10 cellular contexts compared by ENCODE assay signal in the genomic region with DNA sequence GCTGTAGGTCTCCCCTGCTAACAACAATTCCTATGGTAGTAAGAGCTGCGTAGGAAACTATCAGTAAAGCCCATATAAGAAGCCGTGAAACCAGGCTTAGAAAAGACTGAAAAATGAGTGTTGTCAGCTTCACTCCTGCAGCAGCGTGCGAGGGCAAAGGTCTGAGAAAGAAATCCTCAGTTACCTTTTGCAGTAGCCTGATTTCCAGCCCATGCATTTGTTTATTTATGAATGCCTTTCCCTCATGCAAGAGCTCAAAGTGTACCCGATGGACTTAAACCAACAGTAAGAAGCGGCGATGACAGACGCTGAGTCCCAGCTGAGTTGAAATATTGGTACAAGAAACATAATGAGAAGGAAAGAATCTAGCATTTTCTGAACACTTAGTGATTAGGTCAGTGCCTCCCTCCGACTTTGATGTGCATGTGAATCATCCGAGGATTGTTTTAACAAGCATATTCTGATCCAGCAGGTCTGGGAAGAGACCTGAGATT. TPM values are rescaled to one million over a fixed set of nuclear protein-coding genes. Genes with fewer than 3 reads are reported as not detected.
DNase-seq lines count a peak whose midpoint lies in the region; ATAC-seq and TF ChIP-seq lines count a peak whose summit lies in the region.
"Had no signal": no experiment of that assay in that cellular context is flagged by ENCODE, and none has a peak within 500 bp of the region (broad histone marks: within the 10 kb centered on the region; RNA-seq: fewer than 3 reads in every experiment).

No MANE protein-coding gene starts in this region.

- peaks cover 2 to 13% (median 12%) of the 10 kb centered on the region in 3 donors for H3K4me1 Mint-ChIP-seq in CD8-positive, alpha-beta memory T cell

- peaks cover 8% of the 10 kb centered on the region for H3K4me1 ChIP-seq in skeletal muscle satellite cell (ENCODE audit: control insufficient read depth, insufficient read depth, low read length)
- H3K4me1 ChIP-seq in CD8-positive, alpha-beta memory T cell (ENCODE audit: insufficient read depth, low read length) = peaks cover 7% of the 10 kb centered on the region
- H3K4me1 ChIP-seq: uterus had no signal

- CTCF ChIA-PET in HEK293T (lab: Yijun Ruan, JAX) = no interaction called here
- CTCF ChIA-PET in CD8-positive, alpha-beta memory T cell (lab: Charles Lee) = no interaction called here

- no peaks in the 10 kb centered on the region for H3K27me3 ChIP-seq in skeletal muscle satellite cell (ENCODE audit: control insufficient read depth, insufficient read depth, low read length)
- H3K27me3 ChIP-seq in CD8-positive, alpha-beta memory T cell (ENCODE audit: insufficient read depth, low read length, poor library complexity, severe bottlenecking) = no peaks in the 10 kb centered on the region
- H3K27me3 ChIP-seq: uterus had no signal

- H3K9ac ChIP-seq in skeletal muscle satellite cell (ENCODE audit: low read depth, low read length) = no peak overlapping the region

- no peak overlapping the region for H3K4me3 ChIP-seq in skeletal muscle satellite cell (ENCODE audit: low read length)
- H3K4me3 ChIP-seq in CD8-positive, alpha-beta memory T cell (ENCODE audit: low read length) = no peak overlapping the region
- H3K4me3 ChIP-seq: uterus had no signal

- H3K27ac Mint-ChIP-seq in CD8-positive, alpha-beta memory T cell = no peak overlapping the region

- POLR2A ChIA-PET in HEK293T (lab: Yijun Ruan, JAX) = interaction anchor here (1.4 kb wide), 1 partner anchor 16 kb away, joined by 3 read pairs; no protein-coding TSS in a partner anchor
- POLR2A ChIA-PET in CD8-positive, alpha-beta memory T cell (lab: Charles Lee) = no interaction called here

- H3K36me3 ChIP-seq in skeletal muscle satellite cell (ENCODE audit: insufficient read depth, low read length) = no peaks in the 10 kb centered on the region
- no peaks in the 10 kb centered on the region for H3K36me3 ChIP-seq in CD8-positive, alpha-beta memory T cell (ENCODE audit: insufficient read depth, low read length)
- H3K36me3 ChIP-seq: uterus had no signal

- no peak overlapping the region for H3K4me3 Mint-ChIP-seq in CD8-positive, alpha-beta memory T cell

- H3K9me3 ChIP-seq in skeletal muscle satellite cell (replicated peaks; ENCODE audit: low read length) = no peaks in the 10 kb centered on the region
- H3K9me3 ChIP-seq in CD8-positive, alpha-beta memory T cell (ENCODE audit: low read length) = no peaks in the 10 kb centered on the region
- H3K9me3 ChIP-seq: uterus had no signal

- peak; percentile 7 for DNase-seq in HEK293T (ENCODE audit: extremely low spot score)
- DNase-seq in SW480 (ENCODE audit: low spot score) = peak; percentile 41
- DNase-seq in glomerular visceral epithelial cell (ENCODE audit: extremely low spot score) = peak; percentile 10
- DNase-seq in GOT3 (lab: John Stamatoyannopoulos, UW) = no peak
- no peak for DNase-seq in CD8-positive, alpha-beta memory T cell
- no peak for DNase-seq in central memory CD4-positive, alpha-beta T cell
- DNase-seq: NCI-H82, uterus had no signal

- peak overlapping the region; percentile 35 for H3K4me2 ChIP-seq in skeletal muscle satellite cell (ENCODE audit: low read length)

- no peak for ATAC-seq in HG03135 (IDR thresholded peaks at IDR 0.05; ENCODE audit: unreplicated experiment)

- no peaks in the 10 kb centered on the region for H3K9me3 Mint-ChIP-seq in CD8-positive, alpha-beta memory T cell

- no peaks in the 10 kb centered on the region for H3K27me3 Mint-ChIP-seq in CD8-positive, alpha-beta memory T cell

- no peaks in the 10 kb centered on the region for H3K36me3 Mint-ChIP-seq in CD8-positive, alpha-beta memory T cell

- no peak overlapping the region for H3K27ac ChIP-seq in CD8-positive, alpha-beta memory T cell (ENCODE audit: low read depth, low read length)
- H3K27ac ChIP-seq: uterus had no signal

TF ChIP-seq in HEK293T, 16 proteins besides CTCF, POLR2A, EP300 and RAD21:
- TF ChIP-seq ARNT (IDR thresholded peaks at IDR 0.05) (no peak), ELF4 (IDR thresholded peaks at IDR 0.05) (no peak), CTBP1 (IDR thresholded peaks at IDR 0.05; ENCODE audit: borderline replicate concordance) (no peak), L3MBTL2 (conservative IDR thresholded peaks at IDR 0.05) (no peak), SP1 (IDR thresholded peaks at IDR 0.05) (no peak), FOXM1 (IDR thresholded peaks at IDR 0.05; ENCODE audit: borderline replicate concordance) (no peak), HDGF (IDR thresholded peaks at IDR 0.05; ENCODE audit: borderline replicate concordance) (no peak), BHLHE40 (IDR thresholded peaks at IDR 0.05; ENCODE audit: borderline replicate concordance) (no peak), FOXK2 (IDR thresholded peaks at IDR 0.05) (no peak), ZNF384 (IDR thresholded peaks at IDR 0.05) (no peak), PKNOX1 (IDR thresholded peaks at IDR 0.05) (no peak), FOXA1 (IDR thresholded peaks at IDR 0.05) (no peak), TARDBP (IDR thresholded peaks at IDR 0.05) (no peak), LEF1 (IDR thresholded peaks at IDR 0.05; ENCODE audit: borderline replicate concordance) (no peak), NFRKB (IDR thresholded peaks at IDR 0.05) (no peak), SUZ12 (IDR thresholded peaks at IDR 0.05) (no peak)

RNA-seq across cellular contexts. Expression of gene POLI, which starts 15.0 kb away (rescaled TPM):
- 11.4 and 13.9 TPM in 2 replicates for total RNA-seq in skeletal muscle satellite cell (2012; rRNA removed)
- total RNA-seq in CD8-positive, alpha-beta memory T cell = 10 to 100 TPM in 1 of 2 experiments, 1 to 10 TPM in 1; 9.2 to 10.1 TPM
- 3.3 TPM for polyA plus RNA-seq in CD8-positive, alpha-beta memory T cell

RNA-seq across cellular contexts. Expression of gene MBD2, which starts 29.8 kb away (rescaled TPM):
- 21.0 and 21.8 TPM in 2 replicates for total RNA-seq in skeletal muscle satellite cell (2012; rRNA removed)
- total RNA-seq in CD8-positive, alpha-beta memory T cell = 100 to 1,000 TPM; 195 to 201 TPM
- polyA plus RNA-seq in CD8-positive, alpha-beta memory T cell = 27.2 TPM

Comparison
In these comparisons a context has a peak if more than half of its experiments do, and no peak if none do; other contexts are left out.
1. DNase-seq: peak in HEK293T (single experiment), SW480 (single experiment) and glomerular visceral epithelial cell (single experiment); none in GOT3 (single experiment), CD8-positive, alpha-beta memory T cell (0 of 5) and central memory CD4-positive, alpha-beta T cell (single experiment).